17 cellular contexts compared by ENCODE assay signal in the genomic region with DNA sequence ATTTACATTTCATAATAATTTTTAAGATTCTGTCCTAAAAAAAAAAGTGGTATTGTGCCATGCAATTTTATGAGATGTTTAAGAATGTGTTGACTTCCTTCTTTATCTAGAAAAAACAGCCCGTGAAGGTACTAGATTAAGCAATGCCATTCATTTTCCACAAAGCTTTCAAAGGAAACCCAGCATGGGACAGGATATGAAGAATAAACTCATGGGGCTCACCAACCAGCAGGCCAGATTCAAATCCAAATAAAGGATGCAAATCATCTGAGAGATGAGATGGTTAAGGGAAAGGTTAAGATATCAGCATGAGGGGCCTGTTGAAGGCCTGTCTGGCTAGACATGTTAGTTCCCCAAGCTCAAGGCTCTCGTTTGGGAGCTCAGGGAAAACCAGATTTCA.
DNase-seq lines count a peak whose midpoint lies in the region; ATAC-seq, FAIRE-seq and TF ChIP-seq lines count a peak whose summit lies in the region.
"Had no signal": no experiment of that assay in that cellular context is flagged by ENCODE, and none has a peak within 500 bp of the region (broad histone marks: within the 10 kb centered on the region; RNA-seq: fewer than 3 reads in every experiment).

No MANE protein-coding gene starts in this region.

- H3K4me1 Mint-ChIP-seq in endodermal cell: peaks cover 35% of the 10 kb centered on the region

- H3K36me3 ChIP-seq in H7 (replicated peaks; ENCODE audit: control insufficient read depth, insufficient read depth, low read length) (no peaks in the 10 kb centered on the region), endodermal cell (ENCODE audit: control insufficient read depth, insufficient read depth, low read length) (no peaks in the 10 kb centered on the region)
- H3K36me3 ChIP-seq: adrenal gland had no signal

- H3K9me3 ChIP-seq in endodermal cell (ENCODE audit: control insufficient read depth, low read length): peaks cover 17% of the 10 kb centered on the region
- H3K9me3 ChIP-seq: adrenal gland had no signal

- ATAC-seq in GM18861 (IDR thresholded peaks at IDR 0.05; ENCODE audit: unreplicated experiment) (no peak), GM19328 (IDR thresholded peaks at IDR 0.05; ENCODE audit: unreplicated experiment) (no peak)
- ATAC-seq: stimulated activated naive B cell treated with anti-CD40 and anti-IgM and Interleukin-4, amounts not matched to agents 10 μg/mL and 1 μg/mL and 100 μg/mL, for 72 hours had no signal

- peaks cover 6% of the 10 kb centered on the region for H3K9me3 Mint-ChIP-seq in endodermal cell
- H3K9me3 Mint-ChIP-seq: memory B cell had no signal

- H3K27me3 Mint-ChIP-seq in endodermal cell (ENCODE audit: insufficient read depth): no peaks in the 10 kb centered on the region
- H3K27me3 Mint-ChIP-seq: memory B cell; stimulated activated naive B cell treated with anti-CD40 and anti-IgM and Interleukin-4, amounts not matched to agents 10 μg/mL and 1 μg/mL and 100 μg/mL, for 72 hours had no signal

- H3K4me3 Mint-ChIP-seq in endodermal cell: no peak overlapping the region
- H3K4me3 Mint-ChIP-seq: memory B cell; stimulated activated naive B cell treated with anti-CD40 and anti-IgM and Interleukin-4, amounts not matched to agents 10 μg/mL and 1 μg/mL and 100 μg/mL, for 72 hours had no signal

- H3K27ac Mint-ChIP-seq in endodermal cell: peak overlapping the region; percentile 65
- H3K27ac Mint-ChIP-seq: memory B cell; stimulated activated naive B cell treated with anti-CD40 and anti-IgM and Interleukin-4, amounts not matched to agents 10 μg/mL and 1 μg/mL and 100 μg/mL, for 72 hours had no signal

- no peaks in the 10 kb centered on the region for H3K36me3 Mint-ChIP-seq in endodermal cell (ENCODE audit: low read depth)

- peak; percentile 30 for DNase-seq in H7
- DNase-seq in NOMO-1 treated with dmso at 0.1 percent for 144 hours (lab: John Stamatoyannopoulos, UW; ENCODE audit: unreplicated experiment): peak; percentile 1
- DNase-seq in endodermal cell: peak; percentile 57
- peak; percentile 60 for DNase-seq in pulmonary artery endothelial cell (ENCODE audit: low read depth, low spot score)
- no peak for DNase-seq in 8988T
- DNase-seq in RCC 7860 (ENCODE audit: low spot score): no peak
- DNase-seq: activated CD4-positive, alpha-beta T cell treated with anti-CD3 and anti-CD28 coated beads, Interleukin-2, amount 50 U/mL, for 48 hours; adrenal gland; COR-L47; Karpas-422; NCI-H2107; nucleus accumbens; SIG-M5; stimulated activated naive B cell treated with anti-CD40 and anti-IgM and Interleukin-4, amounts not matched to agents 10 μg/mL and 1 μg/mL and 100 μg/mL, for 72 hours had no signal

- TF ChIP-seq CTCF in endodermal cell (conservative IDR thresholded peaks at IDR 0.05): no peak

- 25 to 67% methylated on average over 1 to 2 of the region's 2 CpGs for WGBS in endodermal cell (ENCODE audit: insufficient coverage in 1 of 2, insufficient read length in 1 of 2), 2 experiments

- H3K4me1 ChIP-seq in endodermal cell (ENCODE audit: control insufficient read depth, insufficient read depth, low read length): peaks cover 12% of the 10 kb centered on the region

- no peaks in the 10 kb centered on the region for H3K27me3 ChIP-seq in H7 (ENCODE audit: control insufficient read depth, insufficient read depth, low read length)
- H3K27me3 ChIP-seq in endodermal cell (ENCODE audit: control insufficient read depth, insufficient read depth, low read length, poor library complexity, severe bottlenecking): no peaks in the 10 kb centered on the region
- H3K27me3 ChIP-seq: adrenal gland had no signal

- H3K4me3 ChIP-seq in H7 (ENCODE audit: insufficient read depth, low read depth, low read length): no peak overlapping the region
- no peak overlapping the region for H3K4me3 ChIP-seq in endodermal cell (ENCODE audit: low read length)
- H3K4me3 ChIP-seq: adrenal gland had no signal

- H3K9ac ChIP-seq in endodermal cell (ENCODE audit: extremely low read depth, low read length, poor library complexity, severe bottlenecking): no peak overlapping the region

- peak overlapping the region; percentile 72 for H3K27ac ChIP-seq in endodermal cell (ENCODE audit: low read depth, low read length)
- H3K27ac ChIP-seq: adrenal gland had no signal

- no peak for FAIRE-seq in RCC 7860 (lab: Jason Lieb, UNC)

Comparison
In these comparisons a context has a peak if more than half of its experiments do, and no peak if none do; other contexts are left out.
1. DNase-seq: peak in H7 (single experiment), NOMO-1 treated with dmso at 0.1 percent for 144 hours (single experiment), endodermal cell (single experiment) and pulmonary artery endothelial cell (single experiment); none in 8988T (single experiment) and RCC 7860 (single experiment).